Comparison of ENCODE assay signal across 8 cellular contexts in the genomic region with DNA sequence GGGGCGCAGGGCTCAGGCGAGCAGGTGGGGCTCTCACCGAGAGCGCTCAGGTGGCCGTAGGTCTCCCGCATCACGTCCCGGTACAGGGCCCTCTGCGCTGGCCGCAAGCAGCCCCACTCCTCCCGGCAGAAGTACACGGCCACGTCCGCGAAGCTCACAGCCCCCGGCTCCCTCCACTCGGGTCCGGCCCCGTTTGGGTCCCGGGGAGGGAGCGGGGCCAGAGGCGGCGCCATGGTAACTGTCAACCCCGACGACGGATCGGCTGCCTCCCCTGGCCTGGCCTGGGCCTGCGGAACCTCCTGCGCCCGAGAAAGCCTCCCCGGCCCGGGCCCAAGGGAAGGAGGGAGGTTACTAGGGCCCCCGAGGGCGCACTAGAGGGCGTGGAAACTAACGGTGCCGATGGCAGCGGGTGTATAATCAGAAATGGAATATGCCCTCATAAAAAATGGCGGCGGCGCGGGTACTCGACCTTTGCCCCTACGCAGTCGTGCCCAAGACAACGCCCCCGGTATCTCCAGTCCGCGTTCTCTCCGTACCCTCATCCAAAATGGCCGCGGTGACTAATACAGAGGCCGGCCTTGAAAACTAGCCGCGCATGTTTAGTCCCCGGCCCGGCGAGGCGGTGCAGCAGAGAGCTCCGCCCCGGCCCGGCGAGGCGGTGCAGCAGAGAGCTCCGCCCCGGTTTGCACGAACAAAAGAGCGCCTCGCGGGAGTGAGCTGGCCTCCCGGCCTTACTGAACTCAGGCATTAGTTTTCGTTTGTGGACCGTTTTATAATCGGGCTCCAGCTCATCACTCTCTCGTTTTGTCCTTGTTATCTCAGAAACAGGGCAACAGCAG. TPM values are rescaled to one million over a fixed set of nuclear protein-coding genes. Genes with fewer than 3 reads are reported as not detected.
DNase-seq lines count a peak whose midpoint lies in the region; ATAC-seq and TF ChIP-seq lines count a peak whose summit lies in the region.

A gene (minus strand): TSS at position 425 of the 839 bp plus-strand sequence. CDS start 192 bp downstream, at position 233.

- CTCF ChIA-PET in CD4-positive, alpha-beta T cell (lab: Charles Lee) = interaction anchor here (0.6 to 2.9 kb wide), 15 partner anchors 9 to 593 kb away, joined by 3 to 68 read pairs (median 6); a partner anchor contains a TSS
- CTCF ChIA-PET in activated CD4-positive, alpha-beta memory T cell treated with anti-CD3 and anti-CD28 coated beads for 36 hours (lab: Charles Lee) = interaction anchor here (0.6 to 3.6 kb wide), 13 partner anchors 9 to 168 kb away, joined by 4 to 53 read pairs (median 6); a partner anchor contains a TSS

- POLR2A ChIA-PET in CD4-positive, alpha-beta T cell (lab: Charles Lee) = interaction anchor here (0.6 to 4.3 kb wide), 30 partner anchors 9 to 493 kb away, joined by 3 to 152 read pairs (median 4); a partner anchor contains a TSS
- POLR2A ChIA-PET in activated CD4-positive, alpha-beta memory T cell treated with anti-CD3 and anti-CD28 coated beads for 36 hours (lab: Charles Lee) = interaction anchor here (0.5 to 3.3 kb wide), 16 partner anchors 9 to 184 kb away, joined by 3 to 59 read pairs (median 4); a partner anchor contains a TSS

- peak; percentile 28 for TF ChIP-seq CTCF in CD4-positive, alpha-beta T cell (IDR thresholded peaks at IDR 0.05)
- TF ChIP-seq CTCF in right lobe of liver (IDR thresholded peaks at IDR 0.05) = no peak

- peaks cover 33% of the 10 kb centered on the region for H3K36me3 Mint-ChIP-seq in CD4-positive, alpha-beta T cell (ENCODE audit: low read depth)
- peaks cover 26% of the 10 kb centered on the region for H3K36me3 Mint-ChIP-seq in activated CD4-positive, alpha-beta memory T cell treated with anti-CD3 and anti-CD28 coated beads for 36 hours

- peak within 1 kb of the TSS; percentile 94 for H3K27ac Mint-ChIP-seq in CD4-positive, alpha-beta T cell
- peak within 1 kb of the TSS; percentile 96 for H3K27ac Mint-ChIP-seq in activated CD4-positive, alpha-beta memory T cell treated with anti-CD3 and anti-CD28 coated beads for 36 hours

- no peaks in the 10 kb centered on the region for H3K9me3 Mint-ChIP-seq in CD4-positive, alpha-beta T cell
- H3K9me3 Mint-ChIP-seq in activated CD4-positive, alpha-beta memory T cell treated with anti-CD3 and anti-CD28 coated beads for 36 hours = no peaks in the 10 kb centered on the region

- peaks cover 0 to 13% (median 4%) of the 10 kb centered on the region in 4 donors for H3K36me3 ChIP-seq in right lobe of liver

- ATAC-seq in CD4-positive, alpha-beta T cell (ENCODE audit: poor library complexity) = peak; percentile 89
- ATAC-seq in GM19397 (IDR thresholded peaks at IDR 0.05; ENCODE audit: unreplicated experiment) (peak; percentile 86), HG03571 (IDR thresholded peaks at IDR 0.05; ENCODE audit: unreplicated experiment) (peak; percentile 69), right lobe of liver (peak; percentile 93 to 97 (median 94))

- intact Hi-C loops in CD4-positive, alpha-beta T cell (cut with DNase I, micrococcal nuclease) = loop anchor here (1.0 to 5.0 kb wide), 13 partner anchors 10 to 201 kb away; a partner anchor contains a TSS
- intact Hi-C loops in activated CD4-positive, alpha-beta memory T cell treated with anti-CD3 and anti-CD28 coated beads for 36 hours (cut with micrococcal nuclease) = loop anchor here (1.0 to 5.0 kb wide), 5 partner anchors 10 to 126 kb away; a partner anchor contains a TSS
- intact Hi-C loops in right lobe of liver (cut with DNase I) = no loop called here

- peak; percentile 50 for TF ChIP-seq POLR2A in right lobe of liver (IDR thresholded peaks at IDR 0.05)

- H3K9me3 ChIP-seq in CD4-positive, alpha-beta T cell (ENCODE audit: control insufficient read depth, low read length) = no peaks in the 10 kb centered on the region
- no peaks in the 10 kb centered on the region for H3K9me3 ChIP-seq in right lobe of liver

- H3K27ac ChIP-seq in CD4-positive, alpha-beta T cell (ENCODE audit: low read depth, low read length) = peak within 1 kb of the TSS; percentile 94
- H3K27ac ChIP-seq in right lobe of liver = peak within 1 kb of the TSS; percentile 90 to 94 (median 93)

- peak within 1 kb of the TSS; percentile 93 for H3K4me3 Mint-ChIP-seq in CD4-positive, alpha-beta T cell
- peak within 1 kb of the TSS; percentile 89 for H3K4me3 Mint-ChIP-seq in activated CD4-positive, alpha-beta memory T cell treated with anti-CD3 and anti-CD28 coated beads for 36 hours

- peaks cover 0 to 15% (median 0%) of the 10 kb centered on the region in 4 donors for H3K4me1 ChIP-seq in right lobe of liver

- 0% methylated on average over 5 of the region's 75 CpGs for WGBS in right lobe of liver (ENCODE audit: insufficient coverage, low coverage, low lambda C conversion rate, missing lambda C conversion rate)

- H3K27me3 ChIP-seq in CD4-positive, alpha-beta T cell (ENCODE audit: control insufficient read depth, insufficient read depth, low read length) = no peaks in the 10 kb centered on the region
- H3K27me3 ChIP-seq in right lobe of liver = no peaks in the 10 kb centered on the region

- peak within 1 kb of the TSS; percentile 71 to 96 (median 78) for H3K4me3 ChIP-seq in right lobe of liver

- DNase-seq in CD4-positive, alpha-beta T cell = peak; percentile 90 to 96 (median 94)
- DNase-seq in NCI-H82 treated with DMSO at 0.1 percent for 48 hours (lab: John Stamatoyannopoulos, UW; ENCODE audit: unreplicated experiment) = peak; percentile 87
- DNase-seq in activated CD4-positive, alpha-beta memory T cell treated with anti-CD3 and anti-CD28 coated beads for 36 hours = peak; percentile 99
- DNase-seq in dermis microvascular lymphatic vessel endothelial cell (ENCODE audit: low read depth in 2 of 2) = peak; percentile 94 to 98
- DNase-seq in right lobe of liver = peak; percentile 97 to 99 (median 98)
- DNase-seq in stimulated activated CD4-positive, alpha-beta T cell treated with anti-CD3 and anti-CD28 coated beads, Interleukin-4, amount 100 ng/mL, for 4 hours = peak; percentile 91 to 99

- H3K27me3 Mint-ChIP-seq in CD4-positive, alpha-beta T cell = no peaks in the 10 kb centered on the region
- no peaks in the 10 kb centered on the region for H3K27me3 Mint-ChIP-seq in activated CD4-positive, alpha-beta memory T cell treated with anti-CD3 and anti-CD28 coated beads for 36 hours

- peaks cover 41% of the 10 kb centered on the region for H3K4me1 Mint-ChIP-seq in CD4-positive, alpha-beta T cell (ENCODE audit: low read depth)
- H3K4me1 Mint-ChIP-seq in activated CD4-positive, alpha-beta memory T cell treated with anti-CD3 and anti-CD28 coated beads for 36 hours (ENCODE audit: low read depth) = peaks cover 38% of the 10 kb centered on the region

RNA-seq across cellular contexts. Expression of the gene that starts here (rescaled TPM):
- 10 to 100 TPM; 20.4 to 22.9 TPM for total RNA-seq in CD4-positive, alpha-beta T cell
- 10 to 100 TPM; 13.7 to 14.2 TPM for total RNA-seq in activated CD4-positive, alpha-beta memory T cell treated with anti-CD3 and anti-CD28 coated beads for 36 hours
- 3.1 and 4.3 TPM in 2 replicates for total RNA-seq in dermis microvascular lymphatic vessel endothelial cell
- 1 to 10 TPM; 3.2 to 6.5 (median 4.8) TPM for total RNA-seq in right lobe of liver

Comparison
In these comparisons a context has a peak if more than half of its experiments do, and no peak if none do; other contexts are left out.
1. Peak in every context shown above with its lines: DNase-seq, ATAC-seq, H3K4me3 ChIP-seq and H3K27ac ChIP-seq.
2. intact Hi-C loops: an anchor here in CD4-positive, alpha-beta T cell (1.0 to 5.0 kb wide) and activated CD4-positive, alpha-beta memory T cell treated with anti-CD3 and anti-CD28 coated beads for 36 hours (1.0 to 5.0 kb wide); none called in right lobe of liver.